Comparison of ENCODE assay signal across 1 cellular context in genomic region chr7:66921918-66922486, GRCh38.
TF ChIP-seq lines count a peak whose summit lies in the region.

No MANE protein-coding gene starts in this region.

TF ChIP-seq in GM23338, 12 proteins besides CTCF, POLR2A, EP300 and RAD21 (continued from another document):
- TF ChIP-seq, protein P1, sequence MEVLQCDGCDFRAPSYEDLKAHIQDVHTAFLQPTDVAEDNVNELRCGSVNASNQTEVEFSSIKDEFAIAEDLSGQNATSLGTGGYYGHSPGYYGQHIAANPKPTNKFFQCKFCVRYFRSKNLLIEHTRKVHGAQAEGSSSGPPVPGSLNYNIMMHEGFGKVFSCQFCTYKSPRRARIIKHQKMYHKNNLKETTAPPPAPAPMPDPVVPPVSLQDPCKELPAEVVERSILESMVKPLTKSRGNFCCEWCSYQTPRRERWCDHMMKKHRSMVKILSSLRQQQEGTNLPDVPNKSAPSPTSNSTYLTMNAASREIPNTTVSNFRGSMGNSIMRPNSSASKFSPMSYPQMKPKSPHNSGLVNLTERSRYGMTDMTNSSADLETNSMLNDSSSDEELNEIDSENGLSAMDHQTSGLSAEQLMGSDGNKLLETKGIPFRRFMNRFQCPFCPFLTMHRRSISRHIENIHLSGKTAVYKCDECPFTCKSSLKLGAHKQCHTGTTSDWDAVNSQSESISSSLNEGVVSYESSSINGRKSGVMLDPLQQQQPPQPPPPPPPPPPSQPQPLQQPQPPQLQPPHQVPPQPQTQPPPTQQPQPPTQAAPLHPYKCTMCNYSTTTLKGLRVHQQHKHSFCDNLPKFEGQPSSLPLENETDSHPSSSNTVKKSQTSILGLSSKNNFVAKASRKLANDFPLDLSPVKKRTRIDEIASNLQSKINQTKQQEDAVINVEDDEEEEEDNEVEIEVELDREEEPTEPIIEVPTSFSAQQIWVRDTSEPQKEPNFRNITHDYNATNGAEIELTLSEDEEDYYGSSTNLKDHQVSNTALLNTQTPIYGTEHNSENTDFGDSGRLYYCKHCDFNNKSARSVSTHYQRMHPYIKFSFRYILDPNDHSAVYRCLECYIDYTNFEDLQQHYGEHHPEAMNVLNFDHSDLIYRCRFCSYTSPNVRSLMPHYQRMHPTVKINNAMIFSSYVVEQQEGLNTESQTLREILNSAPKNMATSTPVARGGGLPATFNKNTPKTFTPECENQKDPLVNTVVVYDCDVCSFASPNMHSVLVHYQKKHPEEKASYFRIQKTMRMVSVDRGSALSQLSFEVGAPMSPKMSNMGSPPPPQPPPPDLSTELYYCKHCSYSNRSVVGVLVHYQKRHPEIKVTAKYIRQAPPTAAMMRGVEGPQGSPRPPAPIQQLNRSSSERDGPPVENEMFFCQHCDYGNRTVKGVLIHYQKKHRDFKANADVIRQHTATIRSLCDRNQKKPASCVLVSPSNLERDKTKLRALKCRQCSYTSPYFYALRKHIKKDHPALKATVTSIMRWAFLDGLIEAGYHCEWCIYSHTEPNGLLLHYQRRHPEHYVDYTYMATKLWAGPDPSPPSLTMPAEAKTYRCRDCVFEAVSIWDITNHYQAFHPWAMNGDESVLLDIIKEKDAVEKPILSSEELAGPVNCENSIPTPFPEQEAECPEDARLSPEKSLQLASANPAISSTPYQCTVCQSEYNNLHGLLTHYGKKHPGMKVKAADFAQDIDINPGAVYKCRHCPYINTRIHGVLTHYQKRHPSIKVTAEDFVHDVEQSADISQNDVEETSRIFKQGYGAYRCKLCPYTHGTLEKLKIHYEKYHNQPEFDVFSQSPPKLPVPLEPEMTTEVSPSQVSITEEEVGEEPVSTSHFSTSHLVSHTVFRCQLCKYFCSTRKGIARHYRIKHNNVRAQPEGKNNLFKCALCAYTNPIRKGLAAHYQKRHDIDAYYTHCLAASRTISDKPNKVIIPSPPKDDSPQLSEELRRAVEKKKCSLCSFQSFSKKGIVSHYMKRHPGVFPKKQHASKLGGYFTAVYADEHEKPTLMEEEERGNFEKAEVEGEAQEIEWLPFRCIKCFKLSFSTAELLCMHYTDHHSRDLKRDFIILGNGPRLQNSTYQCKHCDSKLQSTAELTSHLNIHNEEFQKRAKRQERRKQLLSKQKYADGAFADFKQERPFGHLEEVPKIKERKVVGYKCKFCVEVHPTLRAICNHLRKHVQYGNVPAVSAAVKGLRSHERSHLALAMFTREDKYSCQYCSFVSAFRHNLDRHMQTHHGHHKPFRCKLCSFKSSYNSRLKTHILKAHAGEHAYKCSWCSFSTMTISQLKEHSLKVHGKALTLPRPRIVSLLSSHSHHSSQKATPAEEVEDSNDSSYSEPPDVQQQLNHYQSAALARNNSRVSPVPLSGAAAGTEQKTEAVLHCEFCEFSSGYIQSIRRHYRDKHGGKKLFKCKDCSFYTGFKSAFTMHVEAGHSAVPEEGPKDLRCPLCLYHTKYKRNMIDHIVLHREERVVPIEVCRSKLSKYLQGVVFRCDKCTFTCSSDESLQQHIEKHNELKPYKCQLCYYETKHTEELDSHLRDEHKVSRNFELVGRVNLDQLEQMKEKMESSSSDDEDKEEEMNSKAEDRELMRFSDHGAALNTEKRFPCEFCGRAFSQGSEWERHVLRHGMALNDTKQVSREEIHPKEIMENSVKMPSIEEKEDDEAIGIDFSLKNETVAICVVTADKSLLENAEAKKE (CRISPR knock-in tag; IDR thresholded peaks at IDR 0.05), result no peak
- TF ChIP-seq POLR2AphosphoS5 (IDR thresholded peaks at IDR 0.05; ENCODE audit: low read depth) (no peak), CREB1 (CRISPR knock-in tag; IDR thresholded peaks at IDR 0.05; ENCODE audit: low read depth) (no peak), JUNB (IDR thresholded peaks at IDR 0.05; ENCODE audit: unreplicated experiment) (no peak)
